Comparison of ENCODE assay signal across 8 cellular contexts in genomic region chr11:65428578-65429068, GRCh38. TPM values are rescaled to one million over a fixed set of nuclear protein-coding genes. Genes with fewer than 3 reads are reported as not detected.
DNase-seq lines count a peak whose midpoint lies in the region; ATAC-seq and TF ChIP-seq lines count a peak whose summit lies in the region.

No MANE protein-coding gene starts in this region.

- DNase-seq in activated T-cell treated with anti-CD3 and anti-CD28 coated beads, Interleukin-2, amount 50 U/mL, for 4 hours: no peak
- DNase-seq in activated T-cell treated with anti-CD3 and anti-CD28 coated beads for 4 hours: no peak
- DNase-seq in astrocyte of the spinal cord (ENCODE audit: low read depth, low spot score): peak; percentile 74
- DNase-seq in lower lobe of right lung: no peak
- DNase-seq in type B pancreatic cell (ENCODE audit: extremely low spot score, unreplicated experiment): no peak
- DNase-seq in nucleus accumbens (lab: John Stamatoyannopoulos, UW): no peak
- DNase-seq in superior temporal gyrus (ENCODE audit: extremely low spot score): no peak
- DNase-seq in DMS153 (lab: John Stamatoyannopoulos, UW): no peak

- peak overlapping the region; percentile 100 for H3K27ac ChIP-seq in lower lobe of right lung

- H3K27me3 ChIP-seq in lower lobe of right lung (ENCODE audit: low read depth): no peaks in the 10 kb centered on the region

- no peak for ATAC-seq in activated T-cell treated with anti-CD3 and anti-CD28 coated beads, Interleukin-2, amount 50 U/mL, for 4 hours
- ATAC-seq in lower lobe of right lung: no peak

- H3K4me3 ChIP-seq in astrocyte of the spinal cord (ENCODE audit: low read depth, low read length): peak overlapping the region; percentile 95
- H3K4me3 ChIP-seq in lower lobe of right lung: peak overlapping the region; percentile 91

- H3K27ac Mint-ChIP-seq in type B pancreatic cell: peak overlapping the region; percentile 99

- H3K4me1 Mint-ChIP-seq in activated T-cell treated with anti-CD3 and anti-CD28 coated beads, Interleukin-2, amount 50 U/mL, for 4 hours (ENCODE audit: low read depth): peaks cover 69% of the 10 kb centered on the region
- H3K4me1 Mint-ChIP-seq in type B pancreatic cell (ENCODE audit: unreplicated experiment): peaks cover 69% of the 10 kb centered on the region

- peaks cover 68% of the 10 kb centered on the region for H3K4me1 ChIP-seq in lower lobe of right lung

- H3K36me3 Mint-ChIP-seq in activated T-cell treated with anti-CD3 and anti-CD28 coated beads, Interleukin-2, amount 50 U/mL, for 4 hours (ENCODE audit: insufficient read depth): peaks cover 35% of the 10 kb centered on the region
- H3K36me3 Mint-ChIP-seq in type B pancreatic cell: peaks cover 35% of the 10 kb centered on the region

- intact Hi-C loops in lower lobe of right lung (cut with DNase I): loop anchor here (5.0 kb wide), 1 partner anchor 74 kb away; no protein-coding TSS in a partner anchor

- in situ Hi-C loops in astrocyte of the spinal cord (cut with HindIII; ENCODE audit: low sequenced_read_pairs): no loop called here

- H3K36me3 ChIP-seq in lower lobe of right lung: peaks cover 61% of the 10 kb centered on the region

- H3K27me3 Mint-ChIP-seq in activated T-cell treated with anti-CD3 and anti-CD28 coated beads, Interleukin-2, amount 50 U/mL, for 4 hours (ENCODE audit: low read depth): no peaks in the 10 kb centered on the region
- peaks cover 30% of the 10 kb centered on the region for H3K27me3 Mint-ChIP-seq in type B pancreatic cell

- no peaks in the 10 kb centered on the region for H3K9me3 Mint-ChIP-seq in activated T-cell treated with anti-CD3 and anti-CD28 coated beads, Interleukin-2, amount 50 U/mL, for 4 hours
- no peaks in the 10 kb centered on the region for H3K9me3 Mint-ChIP-seq in type B pancreatic cell

- TF ChIP-seq CTCF in astrocyte of the spinal cord (IDR thresholded peaks at IDR 0.05; ENCODE audit: low read depth, low read length) (no peak), lower lobe of right lung (IDR thresholded peaks at IDR 0.05) (no peak), type B pancreatic cell (conservative IDR thresholded peaks at IDR 0.05) (no peak)

- no peaks in the 10 kb centered on the region for H3K9me3 ChIP-seq in lower lobe of right lung

- peak overlapping the region; percentile 100 for H3K4me3 Mint-ChIP-seq in activated T-cell treated with anti-CD3 and anti-CD28 coated beads, Interleukin-2, amount 50 U/mL, for 4 hours
- H3K4me3 Mint-ChIP-seq in type B pancreatic cell: peak overlapping the region; percentile 88

RNA-seq across cellular contexts. Expression of gene NEAT1, which starts 6.0 kb away (rescaled TPM):
- total RNA-seq in activated T-cell treated with anti-CD3 and anti-CD28 coated beads, Interleukin-2, amount 50 U/mL, for 4 hours: 100 to 1,000 TPM in 2 of 3 donors, 10 to 100 TPM in 1; 95.5 to 136 (median 123) TPM
- total RNA-seq in lower lobe of right lung (980 TPM), type B pancreatic cell (ENCODE audit: low replicate concordance) (229 and 395 TPM in 2 replicates)

RNA-seq across cellular contexts. Expression of gene FRMD8, which starts 42.2 kb away (rescaled TPM):
- total RNA-seq in activated T-cell treated with anti-CD3 and anti-CD28 coated beads, Interleukin-2, amount 50 U/mL, for 4 hours: 10 to 100 TPM; 43.0 to 49.2 (median 44.9) TPM
- 22.6 TPM for total RNA-seq in lower lobe of right lung
- 35.0 and 41.8 TPM in 2 replicates for total RNA-seq in type B pancreatic cell (ENCODE audit: low replicate concordance)

RNA-seq across cellular contexts. Expression of gene SLC25A45, which starts 46.2 kb away (rescaled TPM):
- total RNA-seq in activated T-cell treated with anti-CD3 and anti-CD28 coated beads, Interleukin-2, amount 50 U/mL, for 4 hours: 10 to 100 TPM in 1 of 3 donors, 1 to 10 TPM in 2; 7.0 to 11.1 (median 9.5) TPM
- total RNA-seq in lower lobe of right lung (13.0 TPM), type B pancreatic cell (ENCODE audit: low replicate concordance) (1.9 and 5.6 TPM in 2 replicates)
